In the genomic region with DNA sequence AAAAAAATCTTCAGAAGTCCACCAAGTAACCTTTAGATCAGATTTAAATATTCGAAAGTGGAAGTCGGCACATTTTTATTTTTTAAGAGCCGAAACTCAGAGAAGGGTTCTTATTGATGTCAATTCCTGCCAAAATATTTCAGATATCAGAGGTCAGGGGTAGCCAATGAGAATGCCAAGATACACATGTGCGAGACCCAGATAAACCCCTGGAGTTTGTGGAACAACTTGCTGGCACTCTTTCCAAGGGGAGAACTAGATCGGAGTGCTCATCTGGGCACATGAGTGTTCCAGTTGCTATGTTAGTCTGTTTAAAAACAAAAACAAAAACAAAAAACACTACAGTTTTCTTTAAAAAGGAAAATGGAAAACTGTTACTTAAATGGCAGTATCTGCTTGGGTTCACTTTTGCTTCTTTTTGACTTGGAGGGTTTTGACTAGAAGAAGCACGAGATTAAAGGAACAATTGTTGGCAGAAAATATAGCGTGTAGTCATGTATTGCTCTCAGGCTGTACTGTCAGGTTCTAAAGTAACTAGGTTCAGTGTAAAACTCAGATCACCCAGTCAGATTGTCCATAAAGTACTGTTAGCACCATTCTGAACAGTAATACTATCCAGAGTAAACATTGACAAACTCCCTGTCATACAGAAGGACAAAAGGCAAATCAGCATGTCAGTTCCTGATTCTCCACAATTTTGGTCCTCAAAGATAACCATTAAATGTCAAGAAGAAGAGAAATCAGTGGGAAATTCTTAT, we compare ENCODE assay signal across 17 cellular contexts.
DNase-seq lines count a peak whose midpoint lies in the region; ATAC-seq and TF ChIP-seq lines count a peak whose summit lies in the region.
"Had no signal": no experiment of that assay in that cellular context is flagged by ENCODE, and none has a peak within 500 bp of the region (broad histone marks: within the 10 kb centered on the region; RNA-seq: fewer than 3 reads in every experiment).

No MANE protein-coding gene starts in this region.

- intact Hi-C loops in left cardiac atrium (cut with DNase I) (no loop called here), cardiac septum (cut with DNase I) (no loop called here), sciatic nerve (cut with DNase I) (no loop called here), lower lobe of right lung (cut with DNase I) (no loop called here), upper lobe of right lung (cut with DNase I) (no loop called here)

- H3K27ac ChIP-seq in lower lobe of right lung: no peak overlapping the region
- no peak overlapping the region for H3K27ac ChIP-seq in upper lobe of right lung
- H3K27ac ChIP-seq: psoas muscle, SJSA1, vagina had no signal

- ATAC-seq in left cardiac atrium: peak; percentile 63 to 86
- peak; percentile 17 for ATAC-seq in sciatic nerve
- no peak for ATAC-seq in lower lobe of right lung
- no peak for ATAC-seq in upper lobe of right lung
- ATAC-seq: psoas muscle had no signal

- TF ChIP-seq CTCF in cardiac fibroblast (IDR thresholded peaks at IDR 0.05; ENCODE audit: low read depth, low read length) (no peak), lower lobe of right lung (IDR thresholded peaks at IDR 0.05) (no peak), upper lobe of right lung (IDR thresholded peaks at IDR 0.05) (no peak)

- H3K4me1 ChIP-seq in lower lobe of right lung (no peaks in the 10 kb centered on the region), upper lobe of right lung (no peaks in the 10 kb centered on the region)
- H3K4me1 ChIP-seq: psoas muscle, SJSA1, vagina had no signal

- no peak overlapping the region for H3K4me3 ChIP-seq in cardiac fibroblast (replicated peaks in 1 of 2; ENCODE audit: low read depth in 2 of 2, low read length in 2 of 2)
- no peak overlapping the region for H3K4me3 ChIP-seq in lower lobe of right lung
- no peak overlapping the region for H3K4me3 ChIP-seq in upper lobe of right lung
- H3K4me3 ChIP-seq: psoas muscle, SJSA1, vagina had no signal

- DNase-seq in left cardiac atrium (peak; percentile 28), cardiac septum (ENCODE audit: low spot score) (no peak), NCI-H510A treated with DMSO at 0.1 percent for 48 hours (lab: John Stamatoyannopoulos, UW) (peak; percentile 45), cardiac fibroblast (ENCODE audit: low read depth in 2 of 2) (peak; percentile 9 to 66), sciatic nerve (ENCODE audit: low spot score) (no peak), ureter (ENCODE audit: low spot score) (no peak), lower lobe of right lung (no peak), upper lobe of right lung (no peak)
- DNase-seq: activated CD8-positive, alpha-beta memory T cell treated with anti-CD3 and anti-CD28 coated beads, Interleukin-2, amount 50 U/mL, for 4 hours; activated gamma-delta T cell treated with Interleukin-2 at 50 U/mL for 16 hours; cortex of kidney; DND-41; HFFc6; NK-92 treated with Interleukin-12 subunit alpha and Interleukin-12 subunit beta, amount 100 ng/mL, for 24 hours; psoas muscle had no signal

- no peaks in the 10 kb centered on the region for H3K9me3 ChIP-seq in lower lobe of right lung
- no peaks in the 10 kb centered on the region for H3K9me3 ChIP-seq in upper lobe of right lung
- H3K9me3 ChIP-seq: psoas muscle, SJSA1, vagina had no signal

- H3K36me3 ChIP-seq in lower lobe of right lung: no peaks in the 10 kb centered on the region
- no peaks in the 10 kb centered on the region for H3K36me3 ChIP-seq in upper lobe of right lung
- H3K36me3 ChIP-seq: SJSA1, vagina had no signal

- H3K27me3 ChIP-seq in lower lobe of right lung (ENCODE audit: low read depth): no peaks in the 10 kb centered on the region
- H3K27me3 ChIP-seq in upper lobe of right lung: no peaks in the 10 kb centered on the region
- H3K27me3 ChIP-seq: SJSA1, vagina had no signal

Comparison
In these comparisons a context has a peak if more than half of its experiments do, and no peak if none do; other contexts are left out.
1. DNase-seq: peak in left cardiac atrium (single experiment), NCI-H510A treated with DMSO at 0.1 percent for 48 hours (single experiment) and cardiac fibroblast (2 of 2); none in cardiac septum (single experiment), sciatic nerve (single experiment), ureter (single experiment), lower lobe of right lung (single experiment) and upper lobe of right lung (single experiment).
2. ATAC-seq: peak in left cardiac atrium (2 of 2) and sciatic nerve (single experiment); none in lower lobe of right lung (0 of 2) and upper lobe of right lung (single experiment).